Comparison of ENCODE assay signal across 19 cellular contexts in genomic region chr14:100915582-100915981, GRCh38. TPM values are rescaled to one million over a fixed set of nuclear protein-coding genes. Genes with fewer than 3 reads are reported as not detected.
DNase-seq lines count a peak whose midpoint lies in the region; ATAC-seq and TF ChIP-seq lines count a peak whose summit lies in the region.
"Had no signal": no experiment of that assay in that cellular context is flagged by ENCODE, and none has a peak within 500 bp of the region (broad histone marks: within the 10 kb centered on the region; RNA-seq: fewer than 3 reads in every experiment).

No MANE protein-coding gene starts in this region.

- no peaks in the 10 kb centered on the region for H3K9me3 Mint-ChIP-seq in osteocyte (ENCODE audit: unreplicated experiment)
- H3K9me3 Mint-ChIP-seq in stimulated activated effector memory CD8-positive, alpha-beta T cell treated with anti-CD3 and anti-CD28 coated beads, Interleukin-12 subunit alpha, Interleukin-12 subunit beta, amount 100 ng/mL, for 72 hours, result no peaks in the 10 kb centered on the region
- H3K9me3 Mint-ChIP-seq: CD14-positive monocyte; CD8-positive, alpha-beta T cell had no signal

- no peak overlapping the region for H3K27ac Mint-ChIP-seq in osteocyte (ENCODE audit: unreplicated experiment)
- no peak overlapping the region for H3K27ac Mint-ChIP-seq in stimulated activated effector memory CD8-positive, alpha-beta T cell treated with anti-CD3 and anti-CD28 coated beads, Interleukin-12 subunit alpha, Interleukin-12 subunit beta, amount 100 ng/mL, for 72 hours
- H3K27ac Mint-ChIP-seq: CD14-positive monocyte; CD8-positive, alpha-beta T cell; IgD-negative memory B cell had no signal

- H3K27me3 Mint-ChIP-seq in osteocyte (ENCODE audit: unreplicated experiment), result peaks cover 12% of the 10 kb centered on the region
- H3K27me3 Mint-ChIP-seq: IgD-negative memory B cell had no signal

- no peak overlapping the region for H3K4me3 ChIP-seq in LNCaP clone FGC (ENCODE audit: low read depth, low read length)
- H3K4me3 ChIP-seq: HAP-1 had no signal

- no peak for TF ChIP-seq CTCF in LNCaP clone FGC (IDR thresholded peaks at IDR 0.05; ENCODE audit: control insufficient read depth, extremely low read depth, insufficient read depth)
- TF ChIP-seq CTCF in osteocyte (IDR thresholded peaks at IDR 0.05), result no peak

- no peak overlapping the region for H3K4me3 Mint-ChIP-seq in osteocyte (ENCODE audit: unreplicated experiment)
- no peak overlapping the region for H3K4me3 Mint-ChIP-seq in stimulated activated effector memory CD8-positive, alpha-beta T cell treated with anti-CD3 and anti-CD28 coated beads, Interleukin-12 subunit alpha, Interleukin-12 subunit beta, amount 100 ng/mL, for 72 hours
- H3K4me3 Mint-ChIP-seq: CD14-positive monocyte; CD8-positive, alpha-beta T cell; IgD-negative memory B cell had no signal

- no peak for ATAC-seq in stimulated activated effector memory CD8-positive, alpha-beta T cell treated with anti-CD3 and anti-CD28 coated beads, Interleukin-12 subunit alpha, Interleukin-12 subunit beta, amount 100 ng/mL, for 72 hours
- ATAC-seq: CD8-positive, alpha-beta T cell had no signal

- H3K4me1 Mint-ChIP-seq in osteocyte (ENCODE audit: unreplicated experiment), result no peaks in the 10 kb centered on the region
- no peaks in the 10 kb centered on the region for H3K4me1 Mint-ChIP-seq in stimulated activated effector memory CD8-positive, alpha-beta T cell treated with anti-CD3 and anti-CD28 coated beads, Interleukin-12 subunit alpha, Interleukin-12 subunit beta, amount 100 ng/mL, for 72 hours
- H3K4me1 Mint-ChIP-seq: CD14-positive monocyte, IgD-negative memory B cell had no signal

- no peaks in the 10 kb centered on the region for H3K36me3 Mint-ChIP-seq in osteocyte (ENCODE audit: unreplicated experiment)
- H3K36me3 Mint-ChIP-seq in stimulated activated effector memory CD8-positive, alpha-beta T cell treated with anti-CD3 and anti-CD28 coated beads, Interleukin-12 subunit alpha, Interleukin-12 subunit beta, amount 100 ng/mL, for 72 hours, result no peaks in the 10 kb centered on the region
- H3K36me3 Mint-ChIP-seq: CD14-positive monocyte; CD8-positive, alpha-beta T cell; IgD-negative memory B cell had no signal

- DNase-seq in EH (ENCODE audit: low read depth) (peak; percentile 18), LNCaP clone FGC (ENCODE audit: low read depth) (peak; percentile 22), fibroblast of gingiva (ENCODE audit: low read depth) (peak; percentile 40), myocyte (ENCODE audit: low read depth) (peak; percentile 38), osteocyte (ENCODE audit: extremely low spot score, unreplicated experiment) (no peak), GM03348 (ENCODE audit: low spot score) (no peak)
- DNase-seq in stimulated activated effector memory CD8-positive, alpha-beta T cell treated with anti-CD3 and anti-CD28 coated beads, Interleukin-12 subunit alpha, Interleukin-12 subunit beta, amount 100 ng/mL, for 72 hours (ENCODE audit: low spot score in 2 of 2), result no peak
- DNase-seq: CD8-positive, alpha-beta T cell; COR-L47; DMS153; DMS79 treated with DMSO at 0.1 percent for 48 hours; GDM1 had no signal

RNA-seq across cellular contexts. Expression of gene RTL1, which starts 12.1 kb away (rescaled TPM):
- total RNA-seq in myocyte (not detected in 2 replicates), osteocyte (not detected in 2 replicates)
- polyA plus RNA-seq in myocyte (2012), result 0.54 TPM
- total RNA-seq: CD8-positive, alpha-beta T cell; H1; HT-29 had no signal
- polyA plus RNA-seq: AG04450, BJ, CD14-positive monocyte, H1, IgD-negative memory B cell had no signal

Comparison
In these comparisons a context has a peak if more than half of its experiments do, and no peak if none do; other contexts are left out.
1. DNase-seq: peak in EH (single experiment), LNCaP clone FGC (single experiment), fibroblast of gingiva (single experiment) and myocyte (single experiment); none in osteocyte (single experiment), stimulated activated effector memory CD8-positive, alpha-beta T cell treated with anti-CD3 and anti-CD28 coated beads, Interleukin-12 subunit alpha, Interleukin-12 subunit beta, amount 100 ng/mL, for 72 hours (0 of 2) and GM03348 (single experiment).